ENCODE assay signal across 7 cellular contexts in genomic region chr9:123225374-123225813, GRCh38. TPM values are rescaled to one million over a fixed set of nuclear protein-coding genes. Genes with fewer than 3 reads are reported as not detected.
DNase-seq lines count a peak whose midpoint lies in the region; ATAC-seq and TF ChIP-seq lines count a peak whose summit lies in the region.

No MANE protein-coding gene starts in this region.

- DNase-seq in GM12864 (ENCODE audit: low read depth) (peak; percentile 89), HT1080 (ENCODE audit: low read depth) (peak; percentile 84), choroid plexus epithelial cell (ENCODE audit: low read depth) (peak; percentile 90), middle frontal gyrus (ENCODE audit: extremely low spot score, low spot score) (peak; percentile 49)
- peak; percentile 27 for DNase-seq in activated CD4-positive, CD25-positive, alpha-beta regulatory T cell treated with anti-CD3 and anti-CD28 coated beads, Interleukin-2, amount 50 U/mL, for 16 hours (ENCODE audit: low read depth, low spot score)
- peak; percentile 74 for DNase-seq in stimulated activated naive B cell treated with anti-CD40 and anti-IgM and Interleukin-4, amounts not matched to agents 10 μg/mL and 1 μg/mL and 100 μg/mL, for 72 hours

- peak overlapping the region; percentile 7 to 36 for H3K4me3 Mint-ChIP-seq in stimulated activated naive B cell treated with anti-CD40 and anti-IgM and Interleukin-4, amounts not matched to agents 10 μg/mL and 1 μg/mL and 100 μg/mL, for 72 hours

- peak overlapping the region; percentile 88 for H3K27ac Mint-ChIP-seq in stimulated activated naive B cell treated with anti-CD40 and anti-IgM and Interleukin-4, amounts not matched to agents 10 μg/mL and 1 μg/mL and 100 μg/mL, for 72 hours

- peaks cover 16 to 30% of the 10 kb centered on the region in 2 donors for H3K36me3 Mint-ChIP-seq in stimulated activated naive B cell treated with anti-CD40 and anti-IgM and Interleukin-4, amounts not matched to agents 10 μg/mL and 1 μg/mL and 100 μg/mL, for 72 hours

- TF ChIP-seq CTCF in GM12864 (IDR thresholded peaks at IDR 0.05; ENCODE audit: low read depth, low read length, missing control alignments) (peak; percentile 76), choroid plexus epithelial cell (conservative IDR thresholded peaks at IDR 0.05; ENCODE audit: low read depth, low read length) (peak; percentile 85)

- H3K4me3 ChIP-seq in GM12864 (ENCODE audit: low read depth, low read length): no peak overlapping the region
- no peak overlapping the region for H3K4me3 ChIP-seq in choroid plexus epithelial cell (ENCODE audit: low read depth, low read length)

- no peaks in the 10 kb centered on the region for H3K27me3 Mint-ChIP-seq in stimulated activated naive B cell treated with anti-CD40 and anti-IgM and Interleukin-4, amounts not matched to agents 10 μg/mL and 1 μg/mL and 100 μg/mL, for 72 hours

- H3K4me1 Mint-ChIP-seq in stimulated activated naive B cell treated with anti-CD40 and anti-IgM and Interleukin-4, amounts not matched to agents 10 μg/mL and 1 μg/mL and 100 μg/mL, for 72 hours: peaks cover 29 to 61% of the 10 kb centered on the region in 2 donors

- peak; percentile 89 for ATAC-seq in GM21526 (IDR thresholded peaks at IDR 0.05; ENCODE audit: low FRiP score, unreplicated experiment)
- peak; percentile 97 to 99 for ATAC-seq in stimulated activated naive B cell treated with anti-CD40 and anti-IgM and Interleukin-4, amounts not matched to agents 10 μg/mL and 1 μg/mL and 100 μg/mL, for 72 hours (replicated peaks)

- H3K9me3 Mint-ChIP-seq in stimulated activated naive B cell treated with anti-CD40 and anti-IgM and Interleukin-4, amounts not matched to agents 10 μg/mL and 1 μg/mL and 100 μg/mL, for 72 hours: no peaks in the 10 kb centered on the region

RNA-seq across cellular contexts. Expression of gene STRBP, which starts 43.0 kb away (rescaled TPM):
- total RNA-seq in HT1080 (2014; rRNA removed; shearing (Covaris generic)): 14.5 and 16.0 TPM in 2 replicates
- 15.0 and 17.4 TPM in 2 replicates for polyA plus RNA-seq in HT1080 (2015; cell fraction: cytosol; rRNA removed)
- 8.6 and 9.1 TPM in 2 replicates for polyA plus RNA-seq in HT1080 (2015; cell fraction: nucleus; rRNA removed)

Comparison
In these comparisons a context has a peak if more than half of its experiments do, and no peak if none do; other contexts are left out.
1. DNase-seq: peak in every context shown above with its lines; median percentile 90 in choroid plexus epithelial cell; 89 in GM12864; 84 in HT1080; 74 in stimulated activated naive B cell treated with anti-CD40 and anti-IgM and Interleukin-4, amounts not matched to agents 10 μg/mL and 1 μg/mL and 100 μg/mL, for 72 hours; 49 in middle frontal gyrus; 27 in activated CD4-positive, CD25-positive, alpha-beta regulatory T cell treated with anti-CD3 and anti-CD28 coated beads, Interleukin-2, amount 50 U/mL, for 16 hours.